In the genomic region with DNA sequence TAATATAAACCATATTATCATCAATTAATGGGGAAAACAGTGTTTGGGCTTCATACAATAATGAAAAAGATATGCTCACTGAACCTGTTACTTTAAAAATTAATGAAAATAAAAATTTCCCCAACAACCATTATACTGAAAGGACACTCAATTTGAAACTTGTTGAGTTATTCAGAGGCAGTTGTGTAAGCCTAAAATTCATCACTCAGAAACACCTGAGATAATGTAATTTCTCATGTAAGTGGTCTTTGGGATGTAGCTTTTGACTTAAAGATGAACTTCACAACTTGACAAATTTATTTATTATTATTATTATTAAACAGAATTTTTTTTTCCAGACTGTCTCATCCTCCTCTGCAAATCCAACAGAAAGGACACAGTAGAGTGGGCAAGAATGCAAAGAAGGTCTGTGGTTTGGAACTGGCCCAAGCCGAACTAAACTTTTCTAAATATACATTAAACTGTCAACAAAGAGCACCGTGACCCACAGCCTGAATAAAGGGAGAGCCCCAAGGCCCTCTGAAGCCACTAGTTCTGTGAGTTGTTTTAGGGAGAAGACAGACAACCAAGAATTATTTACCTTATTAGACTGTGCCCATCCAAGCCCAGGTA, we compare ENCODE assay signal across 14 cellular contexts. TPM values are rescaled to one million over a fixed set of nuclear protein-coding genes. Genes with fewer than 3 reads are reported as not detected.
DNase-seq lines count a peak whose midpoint lies in the region; ATAC-seq and TF ChIP-seq lines count a peak whose summit lies in the region.
"Had no signal": no experiment of that assay in that cellular context is flagged by ENCODE, and none has a peak within 500 bp of the region (broad histone marks: within the 10 kb centered on the region; RNA-seq: fewer than 3 reads in every experiment).

No MANE protein-coding gene starts in this region.

- peak; percentile 8 for DNase-seq in ACHN
- no peak for DNase-seq in activated T-cell treated with anti-CD3 and anti-CD28 coated beads, Interleukin-2, amount 50 U/mL, for 1 hour
- no peak for DNase-seq in tibial artery
- DNase-seq in CD8-positive, alpha-beta T cell = no peak
- no peak for DNase-seq in natural killer cell
- DNase-seq: 8988T, foreskin fibroblast had no signal

- no peaks in the 10 kb centered on the region for H3K27me3 ChIP-seq in tibial artery
- H3K27me3 ChIP-seq in CD8-positive, alpha-beta T cell (ENCODE audit: insufficient read depth, low read length) = no peaks in the 10 kb centered on the region
- H3K27me3 ChIP-seq: breast epithelium, right atrium auricular region had no signal

- H3K4me3 Mint-ChIP-seq in CD8-positive, alpha-beta T cell = no peak overlapping the region
- no peak overlapping the region for H3K4me3 Mint-ChIP-seq in natural killer cell

- intact Hi-C loops in tibial artery (cut with DNase I; ENCODE audit: low total_unique reads) = no loop called here
- intact Hi-C loops in CD8-positive, alpha-beta T cell (cut with DNase I, micrococcal nuclease) = no loop called here
- intact Hi-C loops in natural killer cell (cut with micrococcal nuclease) = no loop called here

- H3K9me3 Mint-ChIP-seq in CD8-positive, alpha-beta T cell = no peaks in the 10 kb centered on the region
- H3K9me3 Mint-ChIP-seq in natural killer cell = no peaks in the 10 kb centered on the region

- no peak overlapping the region for H3K4me3 ChIP-seq in tibial artery
- no peak overlapping the region for H3K4me3 ChIP-seq in CD8-positive, alpha-beta T cell (ENCODE audit: low read depth, low read length)
- H3K4me3 ChIP-seq: breast epithelium, right atrium auricular region had no signal

- POLR2A ChIA-PET in CD8-positive, alpha-beta T cell (lab: Charles Lee) = no interaction called here

- no peaks in the 10 kb centered on the region for H3K36me3 ChIP-seq in tibial artery
- no peaks in the 10 kb centered on the region for H3K36me3 ChIP-seq in CD8-positive, alpha-beta T cell (ENCODE audit: insufficient read depth, low read length)
- H3K36me3 ChIP-seq: breast epithelium, right atrium auricular region had no signal

- ATAC-seq in GM19043 (IDR thresholded peaks at IDR 0.05; ENCODE audit: low read depth, unreplicated experiment) = peak; percentile 84
- ATAC-seq in HG02678 (IDR thresholded peaks at IDR 0.05; ENCODE audit: unreplicated experiment) = peak; percentile 75
- ATAC-seq in HG03469 (IDR thresholded peaks at IDR 0.05; ENCODE audit: unreplicated experiment) = peak; percentile 79
- ATAC-seq in CD8-positive, alpha-beta T cell = no peak
- no peak for ATAC-seq in natural killer cell

- H3K9me3 ChIP-seq in tibial artery = no peaks in the 10 kb centered on the region
- H3K9me3 ChIP-seq in CD8-positive, alpha-beta T cell (ENCODE audit: low read length) = no peaks in the 10 kb centered on the region
- H3K9me3 ChIP-seq: breast epithelium, right atrium auricular region had no signal

- H3K27me3 Mint-ChIP-seq in CD8-positive, alpha-beta T cell (ENCODE audit: low read depth) = peaks cover 14% of the 10 kb centered on the region
- peaks cover 7 to 10% of the 10 kb centered on the region in 2 donors for H3K27me3 Mint-ChIP-seq in natural killer cell (ENCODE audit: low read depth in 2 of 2)

- in situ Hi-C loops in ACHN (cut with HindIII; ENCODE audit: low pct_ligation_motif_present, low pct_unique_long_range_greater_than_20kb, low sequenced_read_pairs) = no loop called here

- H3K4me1 ChIP-seq in tibial artery = peaks cover 0 to 17% (median 0%) of the 10 kb centered on the region in 4 donors
- H3K4me1 ChIP-seq in CD8-positive, alpha-beta T cell (ENCODE audit: insufficient read depth, low read length) = no peaks in the 10 kb centered on the region
- H3K4me1 ChIP-seq: breast epithelium, right atrium auricular region had no signal

- H3K4me1 Mint-ChIP-seq in CD8-positive, alpha-beta T cell (ENCODE audit: low read depth) = no peaks in the 10 kb centered on the region
- H3K4me1 Mint-ChIP-seq in natural killer cell = no peaks in the 10 kb centered on the region

- no peak overlapping the region for H3K27ac ChIP-seq in tibial artery
- no peak overlapping the region for H3K27ac ChIP-seq in CD8-positive, alpha-beta T cell (ENCODE audit: low read depth, low read length)
- H3K27ac ChIP-seq: breast epithelium, right atrium auricular region had no signal

- H3K27ac Mint-ChIP-seq in CD8-positive, alpha-beta T cell = no peak overlapping the region
- H3K27ac Mint-ChIP-seq in natural killer cell = no peak overlapping the region

- TF ChIP-seq CTCF in tibial artery (IDR thresholded peaks at IDR 0.05) = no peak
- no peak for TF ChIP-seq CTCF in CD8-positive, alpha-beta T cell (IDR thresholded peaks at IDR 0.05)
- TF ChIP-seq CTCF in natural killer cell (IDR thresholded peaks at IDR 0.05) = no peak

- CTCF ChIA-PET in CD8-positive, alpha-beta T cell (lab: Charles Lee) = no interaction called here

- H3K36me3 Mint-ChIP-seq in CD8-positive, alpha-beta T cell = no peaks in the 10 kb centered on the region
- H3K36me3 Mint-ChIP-seq in natural killer cell = peaks cover 3% of the 10 kb centered on the region

RNA-seq across cellular contexts. Expression of gene HEY2, which starts 32.2 kb away (rescaled TPM):
- total RNA-seq in CD8-positive, alpha-beta T cell = under 1 TPM; 0.11 to 0.33 TPM
- under 1 TPM; 0.66 to 0.93 (median 0.73) TPM for total RNA-seq in natural killer cell
- total RNA-seq: G401, lung microvascular endothelial cell had no signal

Comparison
In these comparisons a context has a peak if more than half of its experiments do, and no peak if none do; other contexts are left out.
1. ATAC-seq: peak in GM19043 (single experiment), HG02678 (single experiment) and HG03469 (single experiment); none in CD8-positive, alpha-beta T cell (single experiment) and natural killer cell (0 of 3).